Comparison of ENCODE assay signal across 1 cellular context in the genomic region with DNA sequence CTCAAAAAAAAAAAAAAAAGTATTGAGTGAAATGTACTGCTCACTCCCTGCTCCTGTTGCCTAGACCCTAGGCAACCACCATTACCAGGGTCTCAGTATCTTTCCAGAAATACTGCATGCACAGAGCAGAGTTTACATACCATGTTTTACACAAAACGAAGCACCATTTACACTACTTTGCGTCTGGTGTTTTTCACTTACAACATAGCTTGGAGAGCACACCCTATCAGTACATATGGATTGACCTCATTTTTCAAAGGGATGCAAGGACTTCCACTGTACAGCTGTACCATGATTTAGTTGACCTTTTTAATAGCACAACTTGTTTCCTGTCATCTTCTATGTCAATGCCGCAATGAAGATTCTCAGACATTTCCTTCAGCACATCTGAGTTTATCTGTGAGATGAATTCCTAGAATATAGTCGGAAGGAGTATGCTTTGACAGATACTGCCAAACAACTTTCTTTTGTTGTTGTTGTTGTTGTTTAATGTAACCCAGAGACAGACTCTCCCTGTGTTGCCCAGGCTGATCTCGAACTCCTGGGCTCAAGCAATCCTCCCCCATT.
TF ChIP-seq lines count a peak whose summit lies in the region.

No MANE protein-coding gene starts in this region.

TF ChIP-seq in WTC11, 78 proteins besides CTCF, POLR2A, EP300 and RAD21 (continued from another document):
- TF ChIP-seq, protein P1, sequence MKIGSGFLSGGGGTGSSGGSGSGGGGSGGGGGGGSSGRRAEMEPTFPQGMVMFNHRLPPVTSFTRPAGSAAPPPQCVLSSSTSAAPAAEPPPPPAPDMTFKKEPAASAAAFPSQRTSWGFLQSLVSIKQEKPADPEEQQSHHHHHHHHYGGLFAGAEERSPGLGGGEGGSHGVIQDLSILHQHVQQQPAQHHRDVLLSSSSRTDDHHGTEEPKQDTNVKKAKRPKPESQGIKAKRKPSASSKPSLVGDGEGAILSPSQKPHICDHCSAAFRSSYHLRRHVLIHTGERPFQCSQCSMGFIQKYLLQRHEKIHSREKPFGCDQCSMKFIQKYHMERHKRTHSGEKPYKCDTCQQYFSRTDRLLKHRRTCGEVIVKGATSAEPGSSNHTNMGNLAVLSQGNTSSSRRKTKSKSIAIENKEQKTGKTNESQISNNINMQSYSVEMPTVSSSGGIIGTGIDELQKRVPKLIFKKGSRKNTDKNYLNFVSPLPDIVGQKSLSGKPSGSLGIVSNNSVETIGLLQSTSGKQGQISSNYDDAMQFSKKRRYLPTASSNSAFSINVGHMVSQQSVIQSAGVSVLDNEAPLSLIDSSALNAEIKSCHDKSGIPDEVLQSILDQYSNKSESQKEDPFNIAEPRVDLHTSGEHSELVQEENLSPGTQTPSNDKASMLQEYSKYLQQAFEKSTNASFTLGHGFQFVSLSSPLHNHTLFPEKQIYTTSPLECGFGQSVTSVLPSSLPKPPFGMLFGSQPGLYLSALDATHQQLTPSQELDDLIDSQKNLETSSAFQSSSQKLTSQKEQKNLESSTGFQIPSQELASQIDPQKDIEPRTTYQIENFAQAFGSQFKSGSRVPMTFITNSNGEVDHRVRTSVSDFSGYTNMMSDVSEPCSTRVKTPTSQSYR (CRISPR knock-in tag; IDR thresholded peaks at IDR 0.05) = no peak
- TF ChIP-seq IRF2 (CRISPR knock-in tag; IDR thresholded peaks at IDR 0.05; ENCODE audit: borderline replicate concordance, low read depth) (no peak), FOXP1 (CRISPR knock-in tag; IDR thresholded peaks at IDR 0.05; ENCODE audit: borderline replicate concordance) (no peak), TEAD1 (CRISPR knock-in tag; IDR thresholded peaks at IDR 0.05) (no peak), ZNF416 (CRISPR knock-in tag; IDR thresholded peaks at IDR 0.05) (no peak), ZNF232 (CRISPR knock-in tag; IDR thresholded peaks at IDR 0.05) (no peak), TP53 (CRISPR knock-in tag; IDR thresholded peaks at IDR 0.05) (no peak)
- TF ChIP-seq, protein P2, sequence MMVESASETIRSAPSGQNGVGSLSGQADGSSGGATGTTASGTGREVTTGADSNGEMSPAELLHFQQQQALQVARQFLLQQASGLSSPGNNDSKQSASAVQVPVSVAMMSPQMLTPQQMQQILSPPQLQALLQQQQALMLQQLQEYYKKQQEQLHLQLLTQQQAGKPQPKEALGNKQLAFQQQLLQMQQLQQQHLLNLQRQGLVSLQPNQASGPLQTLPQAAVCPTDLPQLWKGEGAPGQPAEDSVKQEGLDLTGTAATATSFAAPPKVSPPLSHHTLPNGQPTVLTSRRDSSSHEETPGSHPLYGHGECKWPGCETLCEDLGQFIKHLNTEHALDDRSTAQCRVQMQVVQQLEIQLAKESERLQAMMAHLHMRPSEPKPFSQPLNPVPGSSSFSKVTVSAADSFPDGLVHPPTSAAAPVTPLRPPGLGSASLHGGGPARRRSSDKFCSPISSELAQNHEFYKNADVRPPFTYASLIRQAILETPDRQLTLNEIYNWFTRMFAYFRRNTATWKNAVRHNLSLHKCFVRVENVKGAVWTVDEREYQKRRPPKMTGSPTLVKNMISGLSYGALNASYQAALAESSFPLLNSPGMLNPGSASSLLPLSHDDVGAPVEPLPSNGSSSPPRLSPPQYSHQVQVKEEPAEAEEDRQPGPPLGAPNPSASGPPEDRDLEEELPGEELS (CRISPR knock-in tag; IDR thresholded peaks at IDR 0.05) = no peak
- TF ChIP-seq, protein P3, sequence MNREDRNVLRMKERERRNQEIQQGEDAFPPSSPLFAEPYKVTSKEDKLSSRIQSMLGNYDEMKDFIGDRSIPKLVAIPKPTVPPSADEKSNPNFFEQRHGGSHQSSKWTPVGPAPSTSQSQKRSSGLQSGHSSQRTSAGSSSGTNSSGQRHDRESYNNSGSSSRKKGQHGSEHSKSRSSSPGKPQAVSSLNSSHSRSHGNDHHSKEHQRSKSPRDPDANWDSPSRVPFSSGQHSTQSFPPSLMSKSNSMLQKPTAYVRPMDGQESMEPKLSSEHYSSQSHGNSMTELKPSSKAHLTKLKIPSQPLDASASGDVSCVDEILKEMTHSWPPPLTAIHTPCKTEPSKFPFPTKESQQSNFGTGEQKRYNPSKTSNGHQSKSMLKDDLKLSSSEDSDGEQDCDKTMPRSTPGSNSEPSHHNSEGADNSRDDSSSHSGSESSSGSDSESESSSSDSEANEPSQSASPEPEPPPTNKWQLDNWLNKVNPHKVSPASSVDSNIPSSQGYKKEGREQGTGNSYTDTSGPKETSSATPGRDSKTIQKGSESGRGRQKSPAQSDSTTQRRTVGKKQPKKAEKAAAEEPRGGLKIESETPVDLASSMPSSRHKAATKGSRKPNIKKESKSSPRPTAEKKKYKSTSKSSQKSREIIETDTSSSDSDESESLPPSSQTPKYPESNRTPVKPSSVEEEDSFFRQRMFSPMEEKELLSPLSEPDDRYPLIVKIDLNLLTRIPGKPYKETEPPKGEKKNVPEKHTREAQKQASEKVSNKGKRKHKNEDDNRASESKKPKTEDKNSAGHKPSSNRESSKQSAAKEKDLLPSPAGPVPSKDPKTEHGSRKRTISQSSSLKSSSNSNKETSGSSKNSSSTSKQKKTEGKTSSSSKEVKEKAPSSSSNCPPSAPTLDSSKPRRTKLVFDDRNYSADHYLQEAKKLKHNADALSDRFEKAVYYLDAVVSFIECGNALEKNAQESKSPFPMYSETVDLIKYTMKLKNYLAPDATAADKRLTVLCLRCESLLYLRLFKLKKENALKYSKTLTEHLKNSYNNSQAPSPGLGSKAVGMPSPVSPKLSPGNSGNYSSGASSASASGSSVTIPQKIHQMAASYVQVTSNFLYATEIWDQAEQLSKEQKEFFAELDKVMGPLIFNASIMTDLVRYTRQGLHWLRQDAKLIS (CRISPR knock-in tag; IDR thresholded peaks at IDR 0.05; ENCODE audit: borderline replicate concordance) = no peak
